15 cellular contexts compared by ENCODE assay signal in genomic region chr14:61151276-61151675, GRCh38.
"Had no signal": no experiment of that assay in that cellular context is flagged by ENCODE, and none has a peak within 500 bp of the region (broad histone marks: within the 10 kb centered on the region; RNA-seq: fewer than 3 reads in every experiment).

No MANE protein-coding gene starts in this region.

- H3K27me3 ChIP-seq: foreskin keratinocyte, ovary, transverse colon had no signal

- H3K4me3 ChIP-seq: ovary, skin epidermis, transverse colon had no signal

- H3K4me3 Mint-ChIP-seq: activated CD4-positive, alpha-beta T cell treated with anti-CD3 and anti-CD28 coated beads, Interleukin-2, amount 10 ng/mL, durations not matched to agents 7 days and 5 days; activated naive CD8-positive, alpha-beta T cell treated with anti-CD3 and anti-CD28 coated beads, Interleukin-2, amount 50 U/mL, for 24 hours; central memory CD8-positive, alpha-beta T cell had no signal

- ATAC-seq: activated naive CD8-positive, alpha-beta T cell treated with anti-CD3 and anti-CD28 coated beads, Interleukin-2, amount 50 U/mL, for 24 hours; foreskin keratinocyte; left lobe of liver had no signal

- H3K9me3 ChIP-seq: ovary, transverse colon had no signal

- H3K27ac Mint-ChIP-seq: activated CD4-positive, alpha-beta T cell treated with anti-CD3 and anti-CD28 coated beads, Interleukin-2, amount 10 ng/mL, durations not matched to agents 7 days and 5 days; activated naive CD8-positive, alpha-beta T cell treated with anti-CD3 and anti-CD28 coated beads, Interleukin-2, amount 50 U/mL, for 24 hours had no signal

- H3K36me3 ChIP-seq: ovary, transverse colon had no signal

- H3K4me1 Mint-ChIP-seq: activated CD4-positive, alpha-beta T cell treated with anti-CD3 and anti-CD28 coated beads, Interleukin-2, amount 10 ng/mL, durations not matched to agents 7 days and 5 days; activated naive CD8-positive, alpha-beta T cell treated with anti-CD3 and anti-CD28 coated beads, Interleukin-2, amount 50 U/mL, for 24 hours; central memory CD8-positive, alpha-beta T cell had no signal

- H3K4me1 ChIP-seq: transverse colon had no signal

- H3K9me3 Mint-ChIP-seq: activated CD4-positive, alpha-beta T cell treated with anti-CD3 and anti-CD28 coated beads, Interleukin-2, amount 10 ng/mL, durations not matched to agents 7 days and 5 days; activated naive CD8-positive, alpha-beta T cell treated with anti-CD3 and anti-CD28 coated beads, Interleukin-2, amount 50 U/mL, for 24 hours; central memory CD8-positive, alpha-beta T cell had no signal

- H3K27ac ChIP-seq: foreskin keratinocyte, ovary, transverse colon had no signal

- DNase-seq: activated CD4-positive, alpha-beta T cell treated with anti-CD3 and anti-CD28 coated beads, Interleukin-2, amount 10 ng/mL, durations not matched to agents 7 days and 5 days; activated CD4-positive, CD25-positive, alpha-beta regulatory T cell; activated CD8-positive, alpha-beta memory T cell treated with anti-CD3 and anti-CD28 coated beads for 24 hours; activated naive CD4-positive, alpha-beta T cell treated with Interleukin-2 at 50 U/mL for 16 hours; activated naive CD8-positive, alpha-beta T cell treated with anti-CD3 and anti-CD28 coated beads, Interleukin-2, amount 50 U/mL, for 24 hours; effector memory CD4-positive, alpha-beta T cell; foreskin keratinocyte; head of caudate nucleus; islet precursor cell; ovary; stimulated activated CD4-positive, alpha-beta T cell treated with anti-CD3 and anti-CD28 coated beads, Interleukin-4, amount 100 ng/mL, for 4 hours; transverse colon had no signal
